ENCODE assay signal across 1 cellular context in the genomic region with DNA sequence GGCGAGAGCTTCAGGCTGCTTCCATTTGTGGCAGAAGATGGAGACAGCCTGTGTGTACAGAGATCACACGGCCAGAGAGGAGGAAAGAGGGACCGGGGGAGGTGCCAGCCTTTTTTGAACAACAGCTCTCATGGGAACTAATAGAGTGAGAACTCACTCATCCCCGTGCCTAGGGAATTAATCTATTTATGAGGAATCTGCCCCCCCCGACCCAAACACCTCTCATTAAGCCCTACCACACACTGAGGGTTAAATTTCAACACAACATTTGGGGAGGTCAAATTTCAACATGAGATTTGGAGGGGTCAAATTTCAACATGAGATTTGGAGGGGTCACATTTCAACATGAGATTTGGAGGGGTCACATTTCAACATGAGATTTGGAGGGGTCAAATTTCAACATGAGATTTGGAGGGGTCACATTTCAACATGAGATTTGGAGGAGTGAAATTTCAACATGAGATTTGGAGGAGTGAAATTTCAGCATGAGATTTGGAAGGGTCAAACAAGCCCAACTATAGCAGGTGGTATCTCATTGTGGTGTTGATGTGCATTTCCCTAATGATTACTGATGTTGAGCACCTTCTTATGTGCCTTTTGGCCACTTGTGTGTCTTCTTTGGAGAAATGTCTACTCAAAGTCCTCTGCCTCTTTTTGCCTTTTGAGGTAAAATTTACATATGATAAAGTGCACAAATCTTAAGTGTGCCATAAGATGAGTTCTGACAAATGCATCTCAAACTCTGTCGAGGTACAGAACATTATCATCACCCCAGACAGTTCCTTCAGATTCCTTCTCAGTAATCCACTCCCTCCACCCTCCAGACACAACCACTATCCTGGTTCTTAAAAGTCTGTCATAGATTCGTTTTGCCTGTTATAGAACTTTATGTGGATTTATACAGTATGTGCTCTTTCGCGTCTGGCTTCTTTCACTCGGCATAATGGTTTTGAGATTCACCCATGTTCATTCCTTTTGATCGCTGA.
TF ChIP-seq lines count a peak whose summit lies in the region.

No MANE protein-coding gene starts in this region.

TF ChIP-seq in H1, 55 proteins besides CTCF, POLR2A, EP300 and RAD21:
- peak; percentile 74 for TF ChIP-seq ASH2L (IDR thresholded peaks at IDR 0.05; ENCODE audit: low read length)
- TF ChIP-seq, protein P1, sequence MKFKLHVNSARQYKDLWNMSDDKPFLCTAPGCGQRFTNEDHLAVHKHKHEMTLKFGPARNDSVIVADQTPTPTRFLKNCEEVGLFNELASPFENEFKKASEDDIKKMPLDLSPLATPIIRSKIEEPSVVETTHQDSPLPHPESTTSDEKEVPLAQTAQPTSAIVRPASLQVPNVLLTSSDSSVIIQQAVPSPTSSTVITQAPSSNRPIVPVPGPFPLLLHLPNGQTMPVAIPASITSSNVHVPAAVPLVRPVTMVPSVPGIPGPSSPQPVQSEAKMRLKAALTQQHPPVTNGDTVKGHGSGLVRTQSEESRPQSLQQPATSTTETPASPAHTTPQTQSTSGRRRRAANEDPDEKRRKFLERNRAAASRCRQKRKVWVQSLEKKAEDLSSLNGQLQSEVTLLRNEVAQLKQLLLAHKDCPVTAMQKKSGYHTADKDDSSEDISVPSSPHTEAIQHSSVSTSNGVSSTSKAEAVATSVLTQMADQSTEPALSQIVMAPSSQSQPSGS (IDR thresholded peaks at IDR 0.05; ENCODE audit: low read length) = no peak
- no peak for TF ChIP-seq PHF8 (conservative IDR thresholded peaks at IDR 0.05; ENCODE audit: low read depth, low read length)
- TF ChIP-seq SIX5 (IDR thresholded peaks at IDR 0.05; ENCODE audit: low read depth, low read length) = peak; percentile 76
- TF ChIP-seq HDAC6 (IDR thresholded peaks at IDR 0.05; ENCODE audit: low read depth, low read length) = no peak
- no peak for TF ChIP-seq POLR2AphosphoS5 (IDR thresholded peaks at IDR 0.05; ENCODE audit: low read depth, low read length)
- TF ChIP-seq NRF1 (IDR thresholded peaks at IDR 0.05; ENCODE audit: low read depth, low read length) = no peak
- TF ChIP-seq NANOG (IDR thresholded peaks at IDR 0.05; ENCODE audit: insufficient read depth, low read depth, low read length, poor library complexity, severe bottlenecking) = no peak
- no peak for TF ChIP-seq RBBP5 (IDR thresholded peaks at IDR 0.05; ENCODE audit: borderline replicate concordance, low read depth, low read length)
- TF ChIP-seq JUND (IDR thresholded peaks at IDR 0.05; ENCODE audit: low read length) = no peak
- TF ChIP-seq ZNF274 (IDR thresholded peaks at IDR 0.05; ENCODE audit: borderline replicate concordance, extremely low read depth, low read length) = no peak
- no peak for TF ChIP-seq GTF2F1 (IDR thresholded peaks at IDR 0.05; ENCODE audit: borderline replicate concordance, low read depth, low read length)
- TF ChIP-seq SRF (IDR thresholded peaks at IDR 0.05; ENCODE audit: low read depth, low read length) = no peak
- TF ChIP-seq BCL11A (IDR thresholded peaks at IDR 0.05; ENCODE audit: low read depth in 2 of 2, low read length in 2 of 2) = no peak
- no peak for TF ChIP-seq MAX (IDR thresholded peaks at IDR 0.05)
- TF ChIP-seq CHD2 (IDR thresholded peaks at IDR 0.05; ENCODE audit: low read length) = no peak
- 0 out of 2 replicates have a peak, but pooled peaks have one; percentile 5 for TF ChIP-seq CEBPB (IDR thresholded peaks at IDR 0.05; ENCODE audit: low read depth, low read length)
- TF ChIP-seq TBP (IDR thresholded peaks at IDR 0.05; ENCODE audit: low read depth, low read length) = no peak
- TF ChIP-seq KDM4A (IDR thresholded peaks at IDR 0.05; ENCODE audit: low read depth, low read length, severe bottlenecking) = no peak
- no peak for TF ChIP-seq RNF2 (IDR thresholded peaks at IDR 0.05; ENCODE audit: borderline replicate concordance, low read depth, low read length, missing control alignments, poor library complexity, severe bottlenecking)
